Comparison of ENCODE assay signal across 32 cellular contexts in genomic region chr18:9906407-9906955, GRCh38. TPM values are rescaled to one million over a fixed set of nuclear protein-coding genes. Genes with fewer than 3 reads are reported as not detected.
DNase-seq lines count a peak whose midpoint lies in the region; ATAC-seq, FAIRE-seq and TF ChIP-seq lines count a peak whose summit lies in the region.
"Had no signal": no experiment of that assay in that cellular context is flagged by ENCODE, and none has a peak within 500 bp of the region (broad histone marks: within the 10 kb centered on the region; RNA-seq: fewer than 3 reads in every experiment).

No MANE protein-coding gene starts in this region.

- no peaks in the 10 kb centered on the region for H3K9me1 ChIP-seq in K562 (ENCODE audit: control insufficient read depth, insufficient read depth, low read length)

- POLR2A ChIA-PET in K562 (lab: Yijun Ruan, JAX), result interaction anchor here (1.0 to 2.6 kb wide), 7 partner anchors 10 to 103 kb away, joined by 3 to 12 read pairs (median 5); partner anchors contain the start of gene TXNDC2

- no peaks in the 10 kb centered on the region for H4K20me1 ChIP-seq in K562 (replicated peaks; ENCODE audit: control insufficient read depth, insufficient read depth, low read length)

- H3K4me3 ChIP-seq in HL-60 (replicated peaks; ENCODE audit: insufficient read depth, low read length), result no peak overlapping the region
- H3K4me3 ChIP-seq in K562, result no peak overlapping the region
- H3K4me3 ChIP-seq: psoas muscle, transverse colon had no signal

- peak overlapping the region; percentile 92 for H2AFZ ChIP-seq in K562 (ENCODE audit: low read depth, low read length)

- H3K4me3 Mint-ChIP-seq in stimulated activated naive B cell treated with anti-CD40 and anti-IgM and Interleukin-4, amounts not matched to agents 10 μg/mL and 1 μg/mL and 100 μg/mL, for 72 hours, result no peak overlapping the region
- H3K4me3 Mint-ChIP-seq: activated CD4-positive, alpha-beta T cell treated with anti-CD3 and anti-CD28 coated beads, Interleukin-2, amount 10 ng/mL, durations not matched to agents 24 days and 14 days; activated T-cell treated with anti-CD3 and anti-CD28 coated beads, Interleukin-2, amount 50 U/mL, for 24 hours; naive thymus-derived CD8-positive, alpha-beta T cell; T-helper 17 cell had no signal

- peaks cover 6 to 37% of the 10 kb centered on the region in 2 experiments for H3K4me1 ChIP-seq in K562 (replicated peaks in 1 of 2; ENCODE audit: control insufficient read depth in 2 of 2, insufficient read depth in 2 of 2, low read length in 2 of 2)
- H3K4me1 ChIP-seq: psoas muscle, transverse colon had no signal

- H3K27me3 Mint-ChIP-seq in stimulated activated naive B cell treated with anti-CD40 and anti-IgM and Interleukin-4, amounts not matched to agents 10 μg/mL and 1 μg/mL and 100 μg/mL, for 72 hours, result peaks cover 29 to 42% of the 10 kb centered on the region in 2 donors

- no peaks in the 10 kb centered on the region for H3K9me3 ChIP-seq in K562 (replicated peaks; ENCODE audit: control insufficient read depth, insufficient read depth, low read depth, low read length)
- H3K9me3 ChIP-seq: psoas muscle, transverse colon had no signal

- CTCF ChIA-PET in K562 (lab: Yijun Ruan, JAX; ENCODE audit: low intra/inter-chr PET ratio), result no interaction called here

- H3K9ac ChIP-seq in K562 (ENCODE audit: insufficient read depth in 1 of 2, low read depth in 2 of 2, low read length in 2 of 2), result peak overlapping the region in 1 of 2 experiments; percentile 24; a peak in 2 of 4 replicates

- no peaks in the 10 kb centered on the region for H3K27me3 ChIP-seq in HL-60 (ENCODE audit: insufficient read depth, poor library complexity, severe bottlenecking)
- no peaks in the 10 kb centered on the region for H3K27me3 ChIP-seq in K562 (ENCODE audit: control insufficient read depth in 2 of 2, insufficient read depth in 2 of 2, low read length in 2 of 2)
- H3K27me3 ChIP-seq: transverse colon had no signal

- peak overlapping the region; percentile 25 for H3K27ac ChIP-seq in HL-60 (replicated peaks)
- H3K27ac ChIP-seq in K562 (ENCODE audit: extremely low read depth, low read depth, low read length), result peak overlapping the region; percentile 13; the same call in 2 of the 3 replicates
- no peak overlapping the region for H3K27ac ChIP-seq in substantia nigra (ENCODE audit: low read depth, low read length, poor library complexity, severe bottlenecking)
- H3K27ac ChIP-seq: C4-2B, psoas muscle, transverse colon had no signal

- H3K36me3 Mint-ChIP-seq in stimulated activated naive B cell treated with anti-CD40 and anti-IgM and Interleukin-4, amounts not matched to agents 10 μg/mL and 1 μg/mL and 100 μg/mL, for 72 hours, result no peaks in the 10 kb centered on the region
- no peaks in the 10 kb centered on the region for H3K36me3 Mint-ChIP-seq in activated naive CD4-positive, alpha-beta T cell treated with anti-CD3 and anti-CD28 coated beads, Interleukin-2, amount 50 U/mL, for 72 hours

- H3K4me1 Mint-ChIP-seq in stimulated activated naive B cell treated with anti-CD40 and anti-IgM and Interleukin-4, amounts not matched to agents 10 μg/mL and 1 μg/mL and 100 μg/mL, for 72 hours, result no peaks in the 10 kb centered on the region
- H3K4me1 Mint-ChIP-seq: activated CD4-positive, alpha-beta T cell treated with anti-CD3 and anti-CD28 coated beads, Interleukin-2, amount 10 ng/mL, durations not matched to agents 24 days and 14 days had no signal

- TF ChIP-seq CTCF in HL-60 (IDR thresholded peaks at IDR 0.05; ENCODE audit: insufficient read depth, low read length) (no peak), K562 (IDR thresholded peaks at IDR 0.05 in 2 of 3, conservative IDR thresholded peaks at IDR 0.05 in 1 of 3; ENCODE audit: insufficient read depth in 2 of 3, low read depth in 1 of 3, low read length in 3 of 3) (no peak)

- WGBS in K562 (ENCODE audit: insufficient coverage, low coverage, missing lambda C conversion rate), result 31% methylated on average over 5 of the region's 5 CpGs

- peak overlapping the region; percentile 53; the same call in 1 of the 2 replicates for H3K4me2 ChIP-seq in K562 (ENCODE audit: insufficient read depth, low read length)

- no peak for TF ChIP-seq POLR2A in K562 (conservative IDR thresholded peaks at IDR 0.05)

- TF ChIP-seq EP300 in K562 (IDR thresholded peaks at IDR 0.05; ENCODE audit: low read length), result no peak

- DNase-seq in HL-60 (ENCODE audit: low read depth in 1 of 2, low spot score in 1 of 2) (peak in 1 of 2 experiments; percentile 82), NOMO-1 treated with dmso at 0.1 percent for 144 hours (lab: John Stamatoyannopoulos, UW; ENCODE audit: unreplicated experiment) (peak; percentile 42), K562 (ENCODE audit: extremely low read depth in 1 of 4, low spot score in 3 of 4) (no peak), substantia nigra (lab: John Stamatoyannopoulos, UW) (no peak)
- DNase-seq in stimulated activated naive B cell treated with anti-CD40 and anti-IgM and Interleukin-4, amounts not matched to agents 10 μg/mL and 1 μg/mL and 100 μg/mL, for 72 hours, result no peak
- no peak for DNase-seq in activated naive CD4-positive, alpha-beta T cell treated with anti-CD3 and anti-CD28 coated beads, Interleukin-2, amount 50 U/mL, for 72 hours (ENCODE audit: low spot score in 2 of 2)
- DNase-seq: activated CD4-positive, alpha-beta T cell treated with anti-CD3 and anti-CD28 coated beads, Interleukin-2, amount 10 ng/mL, durations not matched to agents 24 days and 14 days; activated gamma-delta T cell; activated T-cell treated with anti-CD3 and anti-CD28 coated beads, Interleukin-2, amount 50 U/mL, for 24 hours; cerebellar nuclear complex; DMS79; glutamatergic neuron; KG1; midbrain; naive thymus-derived CD8-positive, alpha-beta T cell; NCI-H1048; NCI-H187; NCI-H2171; NCI-H510A treated with DMSO at 0.1 percent for 48 hours; occipital lobe; psoas muscle; RPMI8226; stimulated activated CD4-positive, alpha-beta T cell treated with anti-CD3 and anti-CD28 coated beads, Interleukin-15, amount 100 ng/mL, for 24 hours; T-helper 17 cell; transverse colon had no signal

- BruUV-seq in K562 (replicated peaks; lab: Mats Ljungman, UMichigan), result no TSS peak

- intact Hi-C loops in K562 (cut with micrococcal nuclease), result no loop called here

- no peaks in the 10 kb centered on the region for H3K9me3 Mint-ChIP-seq in stimulated activated naive B cell treated with anti-CD40 and anti-IgM and Interleukin-4, amounts not matched to agents 10 μg/mL and 1 μg/mL and 100 μg/mL, for 72 hours
- no peaks in the 10 kb centered on the region for H3K9me3 Mint-ChIP-seq in activated naive CD4-positive, alpha-beta T cell treated with anti-CD3 and anti-CD28 coated beads, Interleukin-2, amount 50 U/mL, for 72 hours
- H3K9me3 Mint-ChIP-seq: activated CD4-positive, alpha-beta T cell treated with anti-CD3 and anti-CD28 coated beads, Interleukin-2, amount 10 ng/mL, durations not matched to agents 24 days and 14 days; activated T-cell treated with anti-CD3 and anti-CD28 coated beads, Interleukin-2, amount 50 U/mL, for 24 hours; naive thymus-derived CD8-positive, alpha-beta T cell had no signal

- H3K36me3 ChIP-seq in K562 (ENCODE audit: control insufficient read depth, insufficient read depth, low read length), result no peaks in the 10 kb centered on the region
- H3K36me3 ChIP-seq: transverse colon had no signal

- no peaks in the 10 kb centered on the region for H3K79me2 ChIP-seq in K562 (ENCODE audit: control insufficient read depth, insufficient read depth, low read length)

- in situ Hi-C loops in K562 (cut with MboI), result no loop called here

- TF ChIP-seq RAD21 in K562 (CRISPR knock-in tag; conservative IDR thresholded peaks at IDR 0.05 in 1 of 2, IDR thresholded peaks at IDR 0.05 in 1 of 2), result no peak

- no peak overlapping the region for H3K27ac Mint-ChIP-seq in stimulated activated naive B cell treated with anti-CD40 and anti-IgM and Interleukin-4, amounts not matched to agents 10 μg/mL and 1 μg/mL and 100 μg/mL, for 72 hours
- no peak overlapping the region for H3K27ac Mint-ChIP-seq in activated naive CD4-positive, alpha-beta T cell treated with anti-CD3 and anti-CD28 coated beads, Interleukin-2, amount 50 U/mL, for 72 hours
- H3K27ac Mint-ChIP-seq: activated CD4-positive, alpha-beta T cell treated with anti-CD3 and anti-CD28 coated beads, Interleukin-2, amount 10 ng/mL, durations not matched to agents 24 days and 14 days; activated T-cell treated with anti-CD3 and anti-CD28 coated beads, Interleukin-2, amount 50 U/mL, for 24 hours; naive thymus-derived CD8-positive, alpha-beta T cell; T-helper 17 cell had no signal

- ATAC-seq in K562 (peak; percentile 68), GM18498 (IDR thresholded peaks at IDR 0.05; ENCODE audit: unreplicated experiment) (no peak)
- ATAC-seq in stimulated activated naive B cell treated with anti-CD40 and anti-IgM and Interleukin-4, amounts not matched to agents 10 μg/mL and 1 μg/mL and 100 μg/mL, for 72 hours (replicated peaks), result peak; percentile 66 to 73
- ATAC-seq in activated naive CD4-positive, alpha-beta T cell treated with anti-CD3 and anti-CD28 coated beads, Interleukin-2, amount 50 U/mL, for 72 hours, result no peak
- ATAC-seq: naive thymus-derived CD8-positive, alpha-beta T cell; T-helper 17 cell had no signal

- FAIRE-seq in K562 (lab: Jason Lieb, UNC), result peak; percentile 15
- FAIRE-seq: endothelial cell of umbilical vein, HTR-8/SVneo, islet of Langerhans had no signal

RNA-seq across cellular contexts. Expression of gene VAPA, which starts 7.3 kb away (rescaled TPM):
- 131 and 315 TPM in 2 replicates for total RNA-seq in K562 (2011; cell fraction: chromatin; rRNA removed; ENCODE audit: low replicate concordance)
- total RNA-seq in K562 (2011; cell fraction: nucleolus; rRNA removed), result 118 and 122 TPM in 2 replicates
- total RNA-seq in K562 (2011; cell fraction: nucleoplasm; rRNA removed), result 147 and 249 TPM in 2 replicates
- 516 and 526 TPM in 2 replicates for total RNA-seq in K562 (2014; rRNA removed)
- 624 and 729 TPM in 2 replicates for total RNA-seq in K562 (2014; rRNA removed; fragmentation: Illumina TruSeq; extraction: Trizol)
- total RNA-seq in K562 (2015; rRNA removed; fragmentation: Illumina TruSeq; extraction: Trizol), result 726 and 732 TPM in 2 replicates
- total RNA-seq in K562 (2021), result 504 and 509 TPM in 2 replicates
- 544 and 809 TPM in 2 replicates for polyA plus RNA-seq in K562 (2011; rRNA removed)
- polyA plus RNA-seq in K562 (2011; cell fraction: cytosol; rRNA removed), result 202 and 314 TPM in 2 replicates
- 169 and 199 TPM in 2 replicates for polyA plus RNA-seq in K562 (2011; cell fraction: nucleus; rRNA removed)
- 376 and 498 TPM in 2 replicates for polyA plus RNA-seq in K562 (2012)
- 790 and 902 TPM in 2 replicates for polyA plus RNA-seq in K562 (2014; fragmentation: Illumina TruSeq; extraction: Trizol)
- polyA plus RNA-seq in K562 (2014; fragmentation: Nextera tagmentation; extraction: Ambion mirVana), result 100 to 1,000 TPM; 219 to 224 TPM
- polyA plus RNA-seq in K562 (2014; rRNA removed), result 455 and 489 TPM in 2 replicates
- 866 and 913 TPM in 2 replicates for polyA minus RNA-seq in K562 (2011; rRNA and poly(A)+ RNA removed)
- 292 and 382 TPM in 2 replicates for polyA minus RNA-seq in K562 (2011; cell fraction: cytosol; rRNA and poly(A)+ RNA removed)
- polyA minus RNA-seq in K562 (2011; cell fraction: nucleus; rRNA and poly(A)+ RNA removed), result 176 and 203 TPM in 2 replicates
- total RNA-seq in activated naive CD4-positive, alpha-beta T cell treated with anti-CD3 and anti-CD28 coated beads, Interleukin-2, amount 50 U/mL, for 72 hours, result 100 to 1,000 TPM; 162 to 201 TPM

RNA-seq across cellular contexts. Expression of gene TXNDC2, which starts 20.7 kb away (rescaled TPM):
- 2.8 and 4.0 TPM in 2 replicates for total RNA-seq in K562 (2011; cell fraction: chromatin; rRNA removed; ENCODE audit: low replicate concordance)
- total RNA-seq in K562 (2011; cell fraction: nucleolus; rRNA removed), result 1.7 and 2.8 TPM in 2 replicates
- 2.3 and 2.6 TPM in 2 replicates for total RNA-seq in K562 (2011; cell fraction: nucleoplasm; rRNA removed)
- 1.3 TPM in 2 replicates for total RNA-seq in K562 (2014; rRNA removed)
- 1.6 and 1.7 TPM in 2 replicates for total RNA-seq in K562 (2014; rRNA removed; fragmentation: Illumina TruSeq; extraction: Trizol)
- 2.3 and 2.5 TPM in 2 replicates for total RNA-seq in K562 (2015; rRNA removed; fragmentation: Illumina TruSeq; extraction: Trizol)
- 2.0 and 3.8 TPM in 2 replicates for total RNA-seq in K562 (2021)
- polyA plus RNA-seq in K562 (2011; rRNA removed), result 0.79 and 2.3 TPM in 2 replicates
- polyA plus RNA-seq in K562 (2011; cell fraction: cytosol; rRNA removed), result 0.55 and 2.2 TPM in 2 replicates
- polyA plus RNA-seq in K562 (2011; cell fraction: nucleus; rRNA removed), result 0.83 and 4.6 TPM in 2 replicates
- 1.5 and 3.3 TPM in 2 replicates for polyA plus RNA-seq in K562 (2012)
- polyA plus RNA-seq in K562 (2014; fragmentation: Illumina TruSeq; extraction: Trizol), result 4.8 and 4.9 TPM in 2 replicates
- 1 to 10 TPM; 1.2 to 2.3 TPM for polyA plus RNA-seq in K562 (2014; fragmentation: Nextera tagmentation; extraction: Ambion mirVana)
- 1.4 and 2.5 TPM in 2 replicates for polyA plus RNA-seq in K562 (2014; rRNA removed)
- 2.8 and 5.4 TPM in 2 replicates for polyA minus RNA-seq in K562 (2011; rRNA and poly(A)+ RNA removed)
- 0.73 and 3.0 TPM in 2 replicates for polyA minus RNA-seq in K562 (2011; cell fraction: cytosol; rRNA and poly(A)+ RNA removed)
- polyA minus RNA-seq in K562 (2011; cell fraction: nucleus; rRNA and poly(A)+ RNA removed), result 1.8 and 4.7 TPM in 2 replicates
- not detected for total RNA-seq in activated naive CD4-positive, alpha-beta T cell treated with anti-CD3 and anti-CD28 coated beads, Interleukin-2, amount 50 U/mL, for 72 hours
- total RNA-seq: activated CD4-positive, alpha-beta T cell treated with anti-CD3 and anti-CD28 coated beads, Interleukin-2, amount 10 ng/mL, durations not matched to agents 24 days and 14 days; activated CD8-positive, alpha-beta memory T cell treated with anti-CD3 and anti-CD28 coated beads for 36 hours; endothelial cell of umbilical vein; naive thymus-derived CD8-positive, alpha-beta T cell; occipital lobe; T-helper 17 cell had no signal
- polyA plus RNA-seq: liver; naive thymus-derived CD8-positive, alpha-beta T cell had no signal

Comparison
In these comparisons a context has a peak if more than half of its experiments do, and no peak if none do; other contexts are left out.
1. ATAC-seq: peak in K562 (single experiment) and stimulated activated naive B cell treated with anti-CD40 and anti-IgM and Interleukin-4, amounts not matched to agents 10 μg/mL and 1 μg/mL and 100 μg/mL, for 72 hours (2 of 2); none in activated naive CD4-positive, alpha-beta T cell treated with anti-CD3 and anti-CD28 coated beads, Interleukin-2, amount 50 U/mL, for 72 hours (0 of 2) and GM18498 (single experiment).